In genomic region chr2:207334631-207335371, GRCh38 we compare ENCODE assay signal across 8 cellular contexts.
DNase-seq lines count a peak whose midpoint lies in the region; ATAC-seq and TF ChIP-seq lines count a peak whose summit lies in the region.

No MANE protein-coding gene starts in this region.

- TF ChIP-seq CTCF in epithelial cell of proximal tubule (conservative IDR thresholded peaks at IDR 0.05; ENCODE audit: low read depth, low read length) (no peak), upper lobe of right lung (IDR thresholded peaks at IDR 0.05) (no peak)

- H3K4me3 ChIP-seq in epithelial cell of proximal tubule (ENCODE audit: low read depth, low read length), result peak overlapping the region; percentile 34
- peak overlapping the region; percentile 16 to 20 for H3K4me3 ChIP-seq in muscle layer of duodenum (ENCODE audit: low read depth in 1 of 2, low read length in 2 of 2)
- H3K4me3 ChIP-seq in upper lobe of right lung, result peak overlapping the region; percentile 15

- H3K27ac ChIP-seq in muscle layer of duodenum (ENCODE audit: low read length), result peak overlapping the region; percentile 82
- H3K27ac ChIP-seq in upper lobe of right lung, result peak overlapping the region; percentile 68

- intact Hi-C loops in upper lobe of right lung (cut with DNase I), result no loop called here

- H3K36me3 ChIP-seq in muscle layer of duodenum (ENCODE audit: control insufficient read depth in 1 of 2, insufficient read depth in 2 of 2, low read length in 2 of 2) (peaks cover 0 to 12% of the 10 kb centered on the region in 2 donors), upper lobe of right lung (no peaks in the 10 kb centered on the region)

- H3K27me3 ChIP-seq in muscle layer of duodenum (ENCODE audit: low read depth, low read length) (no peaks in the 10 kb centered on the region), upper lobe of right lung (no peaks in the 10 kb centered on the region)

- H3K9me3 ChIP-seq in muscle layer of duodenum (ENCODE audit: control insufficient read depth in 1 of 2, low read length in 2 of 2) (no peaks in the 10 kb centered on the region), upper lobe of right lung (no peaks in the 10 kb centered on the region)

- peaks cover 0 to 6% of the 10 kb centered on the region in 2 donors for H3K4me1 ChIP-seq in muscle layer of duodenum (ENCODE audit: control insufficient read depth in 1 of 2, insufficient read depth in 2 of 2, low read length in 2 of 2)
- H3K4me1 ChIP-seq in upper lobe of right lung, result peaks cover 24% of the 10 kb centered on the region

- peak; percentile 32 for ATAC-seq in GM18868 (IDR thresholded peaks at IDR 0.05; ENCODE audit: unreplicated experiment)
- peak; percentile 49 for ATAC-seq in HG03045 (IDR thresholded peaks at IDR 0.05; ENCODE audit: unreplicated experiment)
- ATAC-seq in upper lobe of right lung, result peak; percentile 80

- DNase-seq in UCSD-AML1 (lab: John Stamatoyannopoulos, UW; ENCODE audit: unreplicated experiment), result peak; percentile 25
- DNase-seq in epithelial cell of proximal tubule (ENCODE audit: low read depth), result peak; percentile 92
- peak; percentile 77 for DNase-seq in upper lobe of right lung
- no peak for DNase-seq in GM19240 (ENCODE audit: insufficient read length, low spot score)
- DNase-seq in NCI-H526 (lab: John Stamatoyannopoulos, UW), result no peak

Comparison
In these comparisons a context has a peak if more than half of its experiments do, and no peak if none do; other contexts are left out.
1. DNase-seq: peak in UCSD-AML1 (single experiment), epithelial cell of proximal tubule (single experiment) and upper lobe of right lung (single experiment); none in GM19240 (single experiment) and NCI-H526 (0 of 2).
2. Peak in every context shown above with its lines, with median percentiles within 50 percentile points of each other: ATAC-seq and H3K4me3 ChIP-seq.